36 cellular contexts compared by ENCODE assay signal in the genomic region with DNA sequence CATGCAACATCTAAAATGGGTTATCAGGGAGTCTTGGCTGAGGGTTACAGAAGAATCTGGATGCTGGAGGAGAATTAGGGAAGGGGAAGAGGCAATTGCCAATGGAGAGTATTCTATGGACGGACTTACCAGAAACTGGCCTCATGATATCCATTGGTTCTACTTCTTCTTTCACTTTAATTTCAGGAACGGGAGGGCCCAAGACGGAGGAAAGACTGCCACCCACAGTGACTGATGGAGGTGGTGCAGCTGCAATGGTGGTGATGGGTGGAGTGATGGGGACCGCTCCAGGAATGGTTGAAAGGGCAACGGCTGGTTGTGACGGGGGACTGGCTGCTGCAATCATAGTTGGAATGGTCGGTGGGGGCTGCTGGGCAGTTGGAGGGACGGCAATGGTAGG.
"Had no signal": no experiment of that assay in that cellular context is flagged by ENCODE, and none has a peak within 500 bp of the region (broad histone marks: within the 10 kb centered on the region; RNA-seq: fewer than 3 reads in every experiment).

No MANE protein-coding gene starts in this region.

- H3K4me1 Mint-ChIP-seq: activated CD4-positive, alpha-beta T cell treated with anti-CD3 and anti-CD28 coated beads for 36 hours; activated CD4-positive, alpha-beta T cell treated with anti-CD3 and anti-CD28 coated beads, Interleukin-2, amount 10 ng/mL, durations not matched to agents 7 days and 5 days; activated naive CD8-positive, alpha-beta T cell treated with anti-CD3 and anti-CD28 coated beads for 36 hours had no signal

- H3K27me3 ChIP-seq: brain microvascular endothelial cell, Peyer's patch, SJSA1 had no signal

- H3K9me3 Mint-ChIP-seq: activated CD4-positive, alpha-beta T cell treated with anti-CD3 and anti-CD28 coated beads, Interleukin-2, amount 10 ng/mL, durations not matched to agents 7 days and 5 days; activated naive CD8-positive, alpha-beta T cell treated with anti-CD3 and anti-CD28 coated beads for 36 hours; activated T-helper 17 cell treated with anti-CD3 and anti-CD28 coated beads, Interleukin-2, amount 50 U/mL, for 72 hours; T-helper 1 cell treated with Interleukin-12 subunit alpha and Interleukin-12 subunit beta and Interleukin-4 antibody, amounts not matched to agents 30 μg/mL and 1 μg/mL, for 36 hours; T-helper 2 cell treated with Interferon-gamma antibody and Interleukin-4, amounts not matched to agents 5 μg/mL and 100 μg/mL, for 36 hours had no signal

- ATAC-seq: activated CD4-positive, alpha-beta T cell treated with anti-CD3 and anti-CD28 coated beads for 36 hours; activated CD4-positive, CD25-positive, alpha-beta regulatory T cell treated with anti-CD3 and anti-CD28 coated beads, Interleukin-2, amount 50 U/mL, for 24 hours; activated T-helper 17 cell treated with anti-CD3 and anti-CD28 coated beads, Interleukin-2, amount 50 U/mL, for 72 hours; PC-3 had no signal

- FAIRE-seq: TTC549 had no signal

- H3K27ac Mint-ChIP-seq: activated CD4-positive, alpha-beta T cell treated with anti-CD3 and anti-CD28 coated beads for 36 hours; activated CD4-positive, alpha-beta T cell treated with anti-CD3 and anti-CD28 coated beads, Interleukin-2, amount 10 ng/mL, durations not matched to agents 7 days and 5 days; activated naive CD8-positive, alpha-beta T cell treated with anti-CD3 and anti-CD28 coated beads for 36 hours; activated T-helper 17 cell treated with anti-CD3 and anti-CD28 coated beads, Interleukin-2, amount 50 U/mL, for 72 hours; T-helper 1 cell treated with Interleukin-12 subunit alpha and Interleukin-12 subunit beta and Interleukin-4 antibody, amounts not matched to agents 30 μg/mL and 1 μg/mL, for 36 hours; T-helper 2 cell treated with Interferon-gamma antibody and Interleukin-4, amounts not matched to agents 5 μg/mL and 100 μg/mL, for 36 hours had no signal

- H3K27ac ChIP-seq: brain microvascular endothelial cell, KMS-11, Peyer's patch, SJSA1 had no signal

- H3K9me3 ChIP-seq: Peyer's patch, SJSA1, SK-N-SH had no signal

- H3K4me3 ChIP-seq: Peyer's patch, SJSA1 had no signal

- H3K9ac ChIP-seq: KMS-11, SK-N-SH had no signal

- H3K4me3 Mint-ChIP-seq: activated CD4-positive, alpha-beta T cell treated with anti-CD3 and anti-CD28 coated beads for 36 hours; activated CD4-positive, alpha-beta T cell treated with anti-CD3 and anti-CD28 coated beads, Interleukin-2, amount 10 ng/mL, durations not matched to agents 7 days and 5 days; activated naive CD8-positive, alpha-beta T cell treated with anti-CD3 and anti-CD28 coated beads for 36 hours; activated T-helper 17 cell treated with anti-CD3 and anti-CD28 coated beads, Interleukin-2, amount 50 U/mL, for 72 hours; T-helper 1 cell treated with Interleukin-12 subunit alpha and Interleukin-12 subunit beta and Interleukin-4 antibody, amounts not matched to agents 30 μg/mL and 1 μg/mL, for 36 hours; T-helper 2 cell treated with Interferon-gamma antibody and Interleukin-4, amounts not matched to agents 5 μg/mL and 100 μg/mL, for 36 hours had no signal

- DNase-seq: activated CD4-positive, alpha-beta T cell treated with anti-CD3 and anti-CD28 coated beads for 36 hours; activated CD4-positive, alpha-beta T cell treated with anti-CD3 and anti-CD28 coated beads, Interleukin-2, amount 10 ng/mL, durations not matched to agents 7 days and 5 days; activated CD4-positive, alpha-beta T cell treated with anti-CD3 and anti-CD28 coated beads, Interleukin-2, amount 50 U/mL, for 48 hours; activated CD8-positive, alpha-beta memory T cell treated with anti-CD3 and anti-CD28 coated beads, Interleukin-2, amount 50 U/mL, for 4 hours; activated effector memory CD4-positive, alpha-beta T cell treated with anti-CD3 and anti-CD28 coated beads, Interleukin-2, amount 50 U/mL, for 16 hours; activated naive CD4-positive, alpha-beta T cell; activated naive CD4-positive, alpha-beta T cell treated with anti-CD3 and anti-CD28 coated beads, Interleukin-2, amount 50 U/mL, for 16 hours; activated naive CD8-positive, alpha-beta T cell treated with anti-CD3 and anti-CD28 coated beads for 36 hours; activated T-cell treated with anti-CD3 and anti-CD28 coated beads for 4 hours; activated T-cell treated with anti-CD3 and anti-CD28 coated beads, Interleukin-2, amount 50 U/mL, for 48 hours; amniotic stem cell; aorta; brain microvascular endothelial cell; central memory CD4-positive, alpha-beta T cell; MM.1S; NCI-H1092 treated with DMSO at 0.1 percent for 48 hours; NCI-H1417 treated with DMSO at 0.1 percent for 48 hours; NCI-H187 treated with DMSO at 0.1 percent for 48 hours; NCI-H2081; NCI-H2171 treated with DMSO at 0.1 percent for 48 hours; NCI-H2227 treated with DMSO at 0.1 percent for 48 hours; NCI-H446; NCI-H510A treated with DMSO at 0.1 percent for 48 hours; NCI-H69; PC-3; Peyer's patch; RPMI8226; SHP77 treated with DMSO at 0.1 percent for 48 hours; SK-N-SH had no signal

- H3K4me2 ChIP-seq: KMS-11, SK-N-SH had no signal

- H3K27me3 Mint-ChIP-seq: activated CD4-positive, alpha-beta T cell treated with anti-CD3 and anti-CD28 coated beads for 36 hours; activated CD4-positive, alpha-beta T cell treated with anti-CD3 and anti-CD28 coated beads, Interleukin-2, amount 10 ng/mL, durations not matched to agents 7 days and 5 days; activated naive CD8-positive, alpha-beta T cell treated with anti-CD3 and anti-CD28 coated beads for 36 hours; activated T-helper 17 cell treated with anti-CD3 and anti-CD28 coated beads, Interleukin-2, amount 50 U/mL, for 72 hours had no signal
